Comparison of ENCODE assay signal across 27 cellular contexts in genomic region chr6:134666174-134666573, GRCh38.
"Had no signal": no experiment of that assay in that cellular context is flagged by ENCODE, and none has a peak within 500 bp of the region (broad histone marks: within the 10 kb centered on the region; RNA-seq: fewer than 3 reads in every experiment).

No MANE protein-coding gene starts in this region.

- H3K4me3 Mint-ChIP-seq: activated CD4-positive, alpha-beta memory T cell treated with anti-CD3 and anti-CD28 coated beads for 36 hours; activated CD4-positive, alpha-beta T cell treated with anti-CD3 and anti-CD28 coated beads, Interleukin-2, amount 10 ng/mL, durations not matched to agents 7 days and 5 days; activated naive CD4-positive, alpha-beta T cell treated with anti-CD3 and anti-CD28 coated beads for 36 hours; activated naive CD8-positive, alpha-beta T cell; activated T-helper 17 cell treated with anti-CD3 and anti-CD28 coated beads, Interleukin-2, amount 50 U/mL, for 72 hours; brain; T-cell had no signal

- H3K4me3 ChIP-seq: SK-N-MC had no signal

- FAIRE-seq: astrocyte had no signal

- H3K4me1 Mint-ChIP-seq: activated CD4-positive, alpha-beta T cell treated with anti-CD3 and anti-CD28 coated beads, Interleukin-2, amount 10 ng/mL, durations not matched to agents 7 days and 5 days; activated T-helper 17 cell treated with anti-CD3 and anti-CD28 coated beads, Interleukin-2, amount 50 U/mL, for 72 hours; brain had no signal

- DNase-seq: activated CD4-positive, alpha-beta memory T cell treated with anti-CD3 and anti-CD28 coated beads for 36 hours; activated CD4-positive, alpha-beta T cell treated with anti-CD3 and anti-CD28 coated beads, Interleukin-2, amount 10 ng/mL, durations not matched to agents 7 days and 5 days; activated CD4-positive, CD25-positive, alpha-beta regulatory T cell; activated gamma-delta T cell; activated naive CD4-positive, alpha-beta T cell treated with anti-CD3 and anti-CD28 coated beads for 36 hours; activated T-cell treated with anti-CD3 and anti-CD28 coated beads for 4 hours; activated T-cell treated with anti-CD3 and anti-CD28 coated beads, Interleukin-2, amount 50 U/mL, for 48 hours; amygdala; Kasumi-1; KBM-7; NCI-H146; NCI-H187 treated with DMSO at 0.1 percent for 48 hours; NCI-H2081 treated with DMSO at 0.1 percent for 48 hours; NCI-H2171; NCI-H226; NCI-H510A; NCI-H526 treated with DMSO at 0.1 percent for 48 hours; NCI-H82; T-cell; T-helper 2 cell; T1000 had no signal

- H3K27ac ChIP-seq: SK-N-MC, VCaP had no signal

- H3K27ac Mint-ChIP-seq: activated CD4-positive, alpha-beta memory T cell treated with anti-CD3 and anti-CD28 coated beads for 36 hours; activated CD4-positive, alpha-beta T cell treated with anti-CD3 and anti-CD28 coated beads, Interleukin-2, amount 10 ng/mL, durations not matched to agents 7 days and 5 days; activated naive CD4-positive, alpha-beta T cell treated with anti-CD3 and anti-CD28 coated beads for 36 hours; activated naive CD8-positive, alpha-beta T cell; activated T-helper 17 cell treated with anti-CD3 and anti-CD28 coated beads, Interleukin-2, amount 50 U/mL, for 72 hours; brain; T-cell had no signal

- H3K9me3 Mint-ChIP-seq: activated CD4-positive, alpha-beta memory T cell treated with anti-CD3 and anti-CD28 coated beads for 36 hours; activated CD4-positive, alpha-beta T cell treated with anti-CD3 and anti-CD28 coated beads, Interleukin-2, amount 10 ng/mL, durations not matched to agents 7 days and 5 days; activated naive CD4-positive, alpha-beta T cell treated with anti-CD3 and anti-CD28 coated beads for 36 hours; activated T-helper 17 cell treated with anti-CD3 and anti-CD28 coated beads, Interleukin-2, amount 50 U/mL, for 72 hours; brain; T-cell had no signal

- H3K27me3 Mint-ChIP-seq: activated CD4-positive, alpha-beta memory T cell treated with anti-CD3 and anti-CD28 coated beads for 36 hours; activated CD4-positive, alpha-beta T cell treated with anti-CD3 and anti-CD28 coated beads, Interleukin-2, amount 10 ng/mL, durations not matched to agents 7 days and 5 days; activated naive CD8-positive, alpha-beta T cell; activated T-helper 17 cell treated with anti-CD3 and anti-CD28 coated beads, Interleukin-2, amount 50 U/mL, for 72 hours had no signal

- H3K36me3 Mint-ChIP-seq: activated CD4-positive, alpha-beta memory T cell treated with anti-CD3 and anti-CD28 coated beads for 36 hours; activated naive CD8-positive, alpha-beta T cell; brain; T-cell had no signal

- ATAC-seq: activated T-helper 17 cell treated with anti-CD3 and anti-CD28 coated beads, Interleukin-2, amount 50 U/mL, for 72 hours; T-cell had no signal
